Comparison of ENCODE assay signal across 22 cellular contexts in genomic region chr6:2823104-2823850, GRCh38. TPM values are rescaled to one million over a fixed set of nuclear protein-coding genes. Genes with fewer than 3 reads are reported as not detected.
DNase-seq lines count a peak whose midpoint lies in the region; ATAC-seq and TF ChIP-seq lines count a peak whose summit lies in the region.
"Had no signal": no experiment of that assay in that cellular context is flagged by ENCODE, and none has a peak within 500 bp of the region (broad histone marks: within the 10 kb centered on the region; RNA-seq: fewer than 3 reads in every experiment).

No MANE protein-coding gene starts in this region.

- DNase-seq in PC-3, result peak; percentile 88
- DNase-seq in esophagus squamous epithelium (lab: John Stamatoyannopoulos, UW), result no peak
- DNase-seq in activated effector memory CD4-positive, alpha-beta T cell treated with Interleukin-2 at 50 U/mL for 16 hours, result no peak
- DNase-seq in stimulated activated CD4-positive, alpha-beta T cell treated with anti-CD3 and anti-CD28 coated beads, Interleukin-4, amount 100 ng/mL, for 4 hours, result no peak
- DNase-seq in activated CD8-positive, alpha-beta memory T cell treated with anti-CD3 and anti-CD28 coated beads for 24 hours, result no peak
- DNase-seq: activated CD4-positive, alpha-beta T cell treated with anti-CD3 and anti-CD28 coated beads for 1 hour; activated T-cell treated with anti-CD3 and anti-CD28 coated beads, Interleukin-2, amount 50 U/mL, for 24 hours; CD8-positive, alpha-beta T cell; DMS 273 treated with DMSO at 0.1 percent for 48 hours; erythroblast; hypothalamus; immature natural killer cell; left ventricle myocardium superior; NCI-H1417; NCI-H2029 treated with DMSO at 0.1 percent for 48 hours; NCI-H774; spleen had no signal

- TF ChIP-seq POLR2A in esophagus squamous epithelium (IDR thresholded peaks at IDR 0.05), result no peak

- H3K9me2 ChIP-seq in PC-3 (replicated peaks; ENCODE audit: low read length), result no peaks in the 10 kb centered on the region

- TSS peak; percentile 58 for BruUV-seq in PC-3 (replicated peaks; lab: Mats Ljungman, UMichigan)

- H4K20me1 ChIP-seq in PC-3 (ENCODE audit: low read length), result no peaks in the 10 kb centered on the region

- H3K4me2 ChIP-seq in PC-3 (ENCODE audit: low read length), result peak overlapping the region; percentile 67
- peak overlapping the region; percentile 40 for H3K4me2 ChIP-seq in parathyroid adenoma (ENCODE audit: low read length)

- intact Hi-C loops in PC-3 (cut with micrococcal nuclease) (no loop called here), esophagus squamous epithelium (cut with DNase I) (no loop called here)

- H3K27ac ChIP-seq in HEK293 (ENCODE audit: extremely low read depth, low read depth, low read length) (no peak overlapping the region), PC-3 (ENCODE audit: low read length) (peak overlapping the region; percentile 97), esophagus squamous epithelium (peak overlapping the region in 3 of 4 donors; percentile 57 to 80 (median 77)), parathyroid adenoma (peak overlapping the region; percentile 46)
- H3K27ac ChIP-seq: spleen, upper lobe of left lung had no signal

- H3K36me3 ChIP-seq in HEK293 (ENCODE audit: control insufficient read depth in 2 of 2, insufficient read depth in 1 of 2, low read length in 2 of 2) (no peaks in the 10 kb centered on the region), PC-3 (ENCODE audit: low read depth, low read length) (no peaks in the 10 kb centered on the region), esophagus squamous epithelium (no peaks in the 10 kb centered on the region), parathyroid adenoma (ENCODE audit: control insufficient read depth, insufficient read depth, low read length) (no peaks in the 10 kb centered on the region)
- H3K36me3 ChIP-seq: HAP-1, spleen, upper lobe of left lung had no signal

- H3K9ac ChIP-seq in PC-3 (ENCODE audit: low read length) (peak overlapping the region; percentile 74), parathyroid adenoma (no peak overlapping the region)

- H3K4me3 ChIP-seq in HEK293 (ENCODE audit: low read depth, low read length) (no peak overlapping the region), PC-3 (ENCODE audit: low read length) (peak overlapping the region; percentile 19; the same call in 1 of the 2 replicates), esophagus squamous epithelium (no peak overlapping the region), parathyroid adenoma (ENCODE audit: low read depth, low read length) (no peak overlapping the region)
- H3K4me3 ChIP-seq: HAP-1, spleen, upper lobe of left lung had no signal

- H3K4me1 ChIP-seq in HEK293 (ENCODE audit: control insufficient read depth, insufficient read depth, low read length), result peaks cover 3% of the 10 kb centered on the region; the same call in 1 of the 2 replicates
- H3K4me1 ChIP-seq in PC-3 (ENCODE audit: insufficient read depth, low read length), result peaks cover 55% of the 10 kb centered on the region
- peaks cover 0 to 61% (median 7%) of the 10 kb centered on the region in 3 donors for H3K4me1 ChIP-seq in esophagus squamous epithelium
- H3K4me1 ChIP-seq in parathyroid adenoma, result peaks cover 24% of the 10 kb centered on the region

- POLR2A ChIA-PET in HEK293 (lab: Yijun Ruan, JAX), result interaction anchor here (0.7 kb wide), 1 partner anchor 51 kb away, joined by 4 read pairs; no protein-coding TSS in a partner anchor
- POLR2A ChIA-PET in PC-3 (lab: Charles Lee; ENCODE audit: unreplicated experiment), result interaction anchor here (0.8 kb wide), 1 partner anchor 32 kb away, joined by 8 read pairs; no protein-coding TSS in a partner anchor

- 69 to 80% methylated on average over 7 of the region's 7 CpGs for WGBS in esophagus squamous epithelium, 2 donors

- peak overlapping the region; percentile 32; the same call in 1 of the 2 replicates for H2AFZ ChIP-seq in PC-3 (ENCODE audit: low read length)
- H2AFZ ChIP-seq in parathyroid adenoma, result peak overlapping the region; percentile 30

- TF ChIP-seq CTCF in HEK293 (tag by site-specific recombination; IDR thresholded peaks at IDR 0.05) (no peak), PC-3 (conservative IDR thresholded peaks at IDR 0.05; ENCODE audit: low read depth, low read length) (no peak), esophagus squamous epithelium (IDR thresholded peaks at IDR 0.05) (no peak), parathyroid adenoma (IDR thresholded peaks at IDR 0.05) (no peak)

- peaks cover 5% of the 10 kb centered on the region; the same call in 1 of the 2 replicates for H3K79me2 ChIP-seq in PC-3 (ENCODE audit: low read length)
- no peaks in the 10 kb centered on the region for H3K79me2 ChIP-seq in parathyroid adenoma

- no peaks in the 10 kb centered on the region for H3K27me3 ChIP-seq in PC-3 (ENCODE audit: low read length)
- H3K27me3 ChIP-seq in esophagus squamous epithelium, result no peaks in the 10 kb centered on the region
- no peaks in the 10 kb centered on the region for H3K27me3 ChIP-seq in parathyroid adenoma (ENCODE audit: control insufficient read depth, insufficient read depth, low read length)
- H3K27me3 ChIP-seq: spleen, upper lobe of left lung had no signal

- H3F3A ChIP-seq in PC-3 (ENCODE audit: low read length, unreplicated experiment), result peaks cover 24% of the 10 kb centered on the region

- H3K9me3 ChIP-seq in HEK293 (ENCODE audit: control insufficient read depth, insufficient read depth, low read depth, low read length), result no peaks in the 10 kb centered on the region
- no peaks in the 10 kb centered on the region for H3K9me3 ChIP-seq in PC-3 (ENCODE audit: low read length)
- H3K9me3 ChIP-seq in esophagus squamous epithelium, result no peaks in the 10 kb centered on the region
- H3K9me3 ChIP-seq in parathyroid adenoma (ENCODE audit: control insufficient read depth, low read length), result no peaks in the 10 kb centered on the region
- H3K9me3 ChIP-seq: HAP-1, spleen, upper lobe of left lung had no signal

- ATAC-seq in PC-3 (peak; percentile 87), GM21717 (IDR thresholded peaks at IDR 0.05; ENCODE audit: unreplicated experiment) (no peak)
- ATAC-seq: CD8-positive, alpha-beta T cell; left ventricle myocardium superior had no signal

- CTCF ChIA-PET in HEK293 (lab: Yijun Ruan, JAX) (interaction anchor here (0.7 to 1.3 kb wide), 3 partner anchors 73 to 88 kb away, joined by 3 to 4 read pairs (median 3); no protein-coding TSS in a partner anchor), PC-3 (lab: Charles Lee) (interaction anchor here (1.0 kb wide), 2 partner anchors 18 to 32 kb away, joined by 3 to 5 read pairs; partner anchors contain the start of gene SERPINB1)

TF ChIP-seq in HEK293, 187 proteins besides CTCF, POLR2A, EP300 and RAD21 (continues in another document):
- TF ChIP-seq ZBTB10 (tag by site-specific recombination; IDR thresholded peaks at IDR 0.05), result no peak
- no peak for TF ChIP-seq ZNF585B (tag by site-specific recombination; IDR thresholded peaks at IDR 0.05)
- TF ChIP-seq PRDM6 (tag by site-specific recombination; IDR thresholded peaks at IDR 0.05), result 0 out of 2 replicates have a peak, but pooled peaks have one; percentile 20
- peak; percentile 35; the same call in 1 of the 2 replicates for TF ChIP-seq ZNF266 (tag by site-specific recombination; IDR thresholded peaks at IDR 0.05; ENCODE audit: low read depth)
- no peak for TF ChIP-seq ATF2 (tag by site-specific recombination; IDR thresholded peaks at IDR 0.05; ENCODE audit: low read depth)
- 0 out of 2 replicates have a peak, but pooled peaks have one; percentile 25 for TF ChIP-seq ZNF843 (tag by site-specific recombination; IDR thresholded peaks at IDR 0.05)

RNA-seq across cellular contexts. Expression of gene SERPINB1, which starts 18.4 kb away (rescaled TPM):
- 78.7 and 133 TPM in 2 replicates for total RNA-seq in PC-3 (2014; rRNA removed)
- 1,000 to 10,000 TPM in 1 of 4 donors, 100 to 1,000 TPM in 3; 284 to 1,204 (median 702) TPM for total RNA-seq in esophagus squamous epithelium

RNA-seq across cellular contexts. Expression of gene WRNIP1, which starts 58.1 kb away (rescaled TPM):
- total RNA-seq in PC-3 (2014; rRNA removed) (92.2 and 114 TPM in 2 replicates), esophagus squamous epithelium (10 to 100 TPM; 66.0 to 75.6 (median 69.9) TPM)
